Comparison of ENCODE assay signal across 3 cellular contexts in the genomic region with DNA sequence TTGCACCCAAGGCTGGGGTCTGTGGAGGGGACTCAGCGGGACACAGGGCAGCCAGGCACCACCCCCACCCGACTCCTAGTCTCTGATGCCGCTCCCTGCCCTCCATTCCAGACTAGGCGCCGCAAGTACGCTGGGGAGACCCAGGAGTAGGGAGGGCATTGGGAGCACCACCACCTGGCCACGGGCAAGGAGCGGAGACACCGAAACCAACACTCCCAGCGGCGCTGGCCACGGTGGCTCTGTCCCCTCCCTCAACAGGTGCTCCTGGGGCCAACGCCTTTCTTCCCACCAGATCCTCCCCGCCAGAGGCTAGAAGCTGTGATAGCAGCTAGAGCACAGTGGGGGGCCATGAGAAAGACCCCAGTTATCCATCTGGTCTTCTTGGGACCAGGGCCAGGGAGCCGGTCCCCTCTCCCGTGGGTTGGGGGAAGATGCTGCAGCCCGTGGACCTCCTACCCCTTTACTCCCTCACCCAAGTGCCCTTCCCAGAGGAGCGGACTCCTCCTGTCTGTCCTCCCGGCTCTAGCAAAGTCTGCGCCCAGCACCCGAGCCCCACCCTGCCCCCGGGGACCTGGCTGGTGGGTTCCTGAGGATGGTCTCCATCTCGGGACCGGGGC.
TF ChIP-seq lines count a peak whose summit lies in the region.

No MANE protein-coding gene starts in this region.

TF ChIP-seq in HEK293, 187 proteins besides CTCF, POLR2A, EP300 and RAD21 (continues in another document):
- no peak for TF ChIP-seq PRDM2 (tag by site-specific recombination; IDR thresholded peaks at IDR 0.05; ENCODE audit: borderline replicate concordance)
- TF ChIP-seq OSR2 (tag by site-specific recombination; IDR thresholded peaks at IDR 0.05): peak; percentile 18; the same call in 1 of the 2 replicates
- peak; percentile 33; the same call in 1 of the 2 replicates for TF ChIP-seq GLIS1 (tag by site-specific recombination; IDR thresholded peaks at IDR 0.05)
- TF ChIP-seq BCL11B (tag by site-specific recombination; IDR thresholded peaks at IDR 0.05; ENCODE audit: low read depth): peak; percentile 33; the same call in 1 of the 2 replicates
- TF ChIP-seq SETDB1 (IDR thresholded peaks at IDR 0.05; ENCODE audit: insufficient read length, low read length): no peak
- TF ChIP-seq ZNF548 (tag by site-specific recombination; IDR thresholded peaks at IDR 0.05): no peak
- TF ChIP-seq SP3 (tag by site-specific recombination; IDR thresholded peaks at IDR 0.05): peak; percentile 35; the same call in 1 of the 2 replicates
- TF ChIP-seq ZBTB8A (tag by site-specific recombination; IDR thresholded peaks at IDR 0.05): 0 out of 2 replicates have a peak, but pooled peaks have one; percentile 22
- peak; percentile 98 for TF ChIP-seq SCRT2 (tag by site-specific recombination; IDR thresholded peaks at IDR 0.05)
- TF ChIP-seq MYNN (tag by site-specific recombination; IDR thresholded peaks at IDR 0.05; ENCODE audit: borderline replicate concordance): no peak
- TF ChIP-seq ZFHX2 (tag by site-specific recombination; conservative IDR thresholded peaks at IDR 0.05): peak; percentile 31
- no peak for TF ChIP-seq ZNF138 (tag by site-specific recombination; IDR thresholded peaks at IDR 0.05; ENCODE audit: borderline replicate concordance)

TF ChIP-seq in GM12878, 131 proteins besides CTCF, POLR2A, EP300 and RAD21:
- TF ChIP-seq POLR2AphosphoS2 (IDR thresholded peaks at IDR 0.05; ENCODE audit: low read depth, low read length) (no peak), DPF2 (IDR thresholded peaks at IDR 0.05) (no peak), SREBF2 (IDR thresholded peaks at IDR 0.05; ENCODE audit: low read length) (no peak), CHD4 (IDR thresholded peaks at IDR 0.05) (no peak), KDM1A (IDR thresholded peaks at IDR 0.05; ENCODE audit: borderline replicate concordance) (no peak)

TF ChIP-seq in neural cell, 6 proteins besides CTCF, POLR2A, EP300 and RAD21:
- TF ChIP-seq SMC3 (conservative IDR thresholded peaks at IDR 0.05; ENCODE audit: poor library complexity) (no peak), POLR2AphosphoS5 (IDR thresholded peaks at IDR 0.05) (peak; percentile 8)
